13 cellular contexts compared by ENCODE assay signal in the genomic region with DNA sequence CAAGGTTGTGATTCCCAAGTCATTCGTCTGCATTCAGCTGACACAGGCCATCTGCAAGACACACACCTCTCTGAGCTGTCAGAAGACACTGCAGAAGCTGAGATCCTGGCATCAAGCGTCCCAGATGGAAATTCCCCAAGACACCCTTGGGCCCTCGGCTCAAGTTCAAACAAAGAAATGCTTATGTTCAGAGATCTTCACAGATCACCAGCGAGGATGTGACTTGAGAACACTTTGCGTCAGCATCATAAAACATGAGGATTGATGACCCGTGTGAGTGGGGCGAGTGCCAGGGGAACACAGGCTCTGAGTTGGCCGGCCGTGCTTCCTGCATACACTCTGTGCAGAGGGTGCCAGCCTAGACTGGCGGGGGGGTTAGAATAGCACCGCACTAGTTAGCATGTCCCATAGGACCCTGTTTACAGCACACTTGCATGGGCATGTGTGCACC. TPM values are rescaled to one million over a fixed set of nuclear protein-coding genes. Genes with fewer than 3 reads are reported as not detected.
DNase-seq lines count a peak whose midpoint lies in the region; ATAC-seq, FAIRE-seq and TF ChIP-seq lines count a peak whose summit lies in the region.
"Had no signal": no experiment of that assay in that cellular context is flagged by ENCODE, and none has a peak within 500 bp of the region (broad histone marks: within the 10 kb centered on the region; RNA-seq: fewer than 3 reads in every experiment).

No MANE protein-coding gene starts in this region.

- TF ChIP-seq CTCF in GM12878 (IDR thresholded peaks at IDR 0.05 in 2 of 3, conservative IDR thresholded peaks at IDR 0.05 in 1 of 3; ENCODE audit: control insufficient read depth in 2 of 3, extremely low read depth in 1 of 3, insufficient read depth in 1 of 3, low read depth in 3 of 3, low read length in 3 of 3) (no peak), mucosa of descending colon (IDR thresholded peaks at IDR 0.05) (no peak)

- H3K36me3 ChIP-seq in GM12878 (ENCODE audit: control insufficient read depth in 2 of 2, insufficient read depth in 2 of 2, low read length in 1 of 2), result no peaks in the 10 kb centered on the region
- H3K36me3 ChIP-seq in mucosa of descending colon (ENCODE audit: low read depth), result no peaks in the 10 kb centered on the region
- H3K36me3 ChIP-seq: ovary had no signal

- TF ChIP-seq POLR2A in GM12878 (IDR thresholded peaks at IDR 0.05; ENCODE audit: low read depth, low read length), result no peak

- no peaks in the 10 kb centered on the region for H4K20me1 ChIP-seq in GM12878 (ENCODE audit: control insufficient read depth, insufficient read depth)

- RAD21 ChIA-PET in GM12878 (lab: Charles Lee; ENCODE audit: unreplicated experiment), result interaction anchor here (1.2 kb wide), 1 partner anchor 11 kb away, joined by 3 read pairs; no protein-coding TSS in a partner anchor

- no peak for TF ChIP-seq EP300 in GM12878 (IDR thresholded peaks at IDR 0.05; ENCODE audit: borderline replicate concordance in 1 of 2, control insufficient read depth in 1 of 2, low read depth in 2 of 2, low read length in 2 of 2)

- no peak overlapping the region for H3K4me2 ChIP-seq in GM12878 (ENCODE audit: control insufficient read depth, insufficient read depth)

- CTCF ChIA-PET in GM12878 (lab: Yijun Ruan, JAX), result no interaction called here

- WGBS in GM12878 (ENCODE audit: insufficient coverage, insufficient replicate concordance, low lambda C conversion rate, missing lambda C conversion rate), result 29% methylated on average over 11 of the region's 11 CpGs

- H3K9ac ChIP-seq in GM12878 (ENCODE audit: control insufficient read depth, insufficient read depth, low read length), result no peak overlapping the region

- in situ Hi-C loops in GM12878 (cut with MboI), result no loop called here

- ATAC-seq in GM12878 (peak; percentile 50), mucosa of descending colon (peak; percentile 61), GM19395 (IDR thresholded peaks at IDR 0.05; ENCODE audit: unreplicated experiment) (no peak), HG02798 (IDR thresholded peaks at IDR 0.05; ENCODE audit: poor library complexity, unreplicated experiment) (no peak), HG03159 (IDR thresholded peaks at IDR 0.05; ENCODE audit: unreplicated experiment) (no peak)
- ATAC-seq: activated naive CD4-positive, alpha-beta T cell treated with anti-CD3 and anti-CD28 coated beads, Interleukin-2, amount 50 U/mL, for 72 hours; T-helper 17 cell had no signal

- peak; percentile 77 for DNase-seq in AG08396 (ENCODE audit: low spot score)
- DNase-seq in HT-29 (ENCODE audit: low spot score), result peak; percentile 50
- DNase-seq in GM12878 (ENCODE audit: low read depth, low spot score), result no peak
- peak; percentile 45 to 55 (median 51) for DNase-seq in mucosa of descending colon
- no peak for DNase-seq in COR-L47 (lab: John Stamatoyannopoulos, UW)
- DNase-seq: NCI-H187 treated with DMSO at 0.1 percent for 48 hours, ovary, T-helper 17 cell had no signal

- no peak overlapping the region for H3K4me3 ChIP-seq in GM12878
- H3K4me3 ChIP-seq in mucosa of descending colon, result no peak overlapping the region
- H3K4me3 ChIP-seq: ovary had no signal

- no peak overlapping the region for H3K27ac ChIP-seq in GM12878 (ENCODE audit: control insufficient read depth, insufficient read depth)
- H3K27ac ChIP-seq: ovary had no signal

- H3K27me3 ChIP-seq in GM12878 (replicated peaks in 1 of 2; ENCODE audit: control insufficient read depth in 2 of 2, insufficient read depth in 2 of 2, low read length in 1 of 2), result no peaks in the 10 kb centered on the region; a peak in 1 of 4 replicates
- H3K27me3 ChIP-seq: ovary had no signal

- SMC1A ChIA-PET in GM12878 (lab: Charles Lee; ENCODE audit: uncharacterized antibody, unreplicated experiment), result no interaction called here

- intact Hi-C loops in GM12878 (cut with micrococcal nuclease; ENCODE audit: unreplicated experiment), result no loop called here
- intact Hi-C loops in mucosa of descending colon (cut with DNase I, micrococcal nuclease), result no loop called here

- H3K9me3 ChIP-seq in GM12878 (replicated peaks; ENCODE audit: control insufficient read depth, insufficient read depth, low read length) (no peaks in the 10 kb centered on the region), mucosa of descending colon (no peaks in the 10 kb centered on the region)
- H3K9me3 ChIP-seq: ovary had no signal

- no peak overlapping the region for H2AFZ ChIP-seq in GM12878 (ENCODE audit: control insufficient read depth, low read depth, low read length)

- H3K4me1 ChIP-seq in GM12878 (ENCODE audit: control insufficient read depth, insufficient read depth, low read length) (no peaks in the 10 kb centered on the region), mucosa of descending colon (ENCODE audit: low read depth) (no peaks in the 10 kb centered on the region)

- POLR2A ChIA-PET in GM12878 (lab: Charles Lee), result no interaction called here

- no peak for TF ChIP-seq RAD21 in GM12878 (IDR thresholded peaks at IDR 0.05; ENCODE audit: insufficient read depth, low read depth, low read length)

- no TSS peak for BruUV-seq in GM12878 (replicated peaks; lab: Mats Ljungman, UMichigan)

- no peaks in the 10 kb centered on the region for H3K79me2 ChIP-seq in GM12878 (ENCODE audit: control insufficient read depth, insufficient read depth, low read length)

- no peak for FAIRE-seq in GM12878 (lab: Jason Lieb, UNC)
- FAIRE-seq: frontal cortex had no signal

TF ChIP-seq in GM12878, 131 proteins besides CTCF, POLR2A, EP300 and RAD21 (continues in another document):
- TF ChIP-seq POLR2AphosphoS5 (IDR thresholded peaks at IDR 0.05; ENCODE audit: low read length) (no peak), TARDBP (IDR thresholded peaks at IDR 0.05; ENCODE audit: borderline replicate concordance) (no peak), CHD2 (IDR thresholded peaks at IDR 0.05; ENCODE audit: borderline replicate concordance, low read depth, low read length) (no peak), HDAC6 (IDR thresholded peaks at IDR 0.05; ENCODE audit: unreplicated experiment) (no peak), NR2F1 (conservative IDR thresholded peaks at IDR 0.05) (no peak), EED (IDR thresholded peaks at IDR 0.05; ENCODE audit: low read depth) (no peak), ZZZ3 (IDR thresholded peaks at IDR 0.05; ENCODE audit: control insufficient read depth, insufficient read length, low read depth) (no peak), EGR1 (IDR thresholded peaks at IDR 0.05; ENCODE audit: borderline replicate concordance in 1 of 2, low read depth in 2 of 2, low read length in 2 of 2) (no peak), TCF3 (IDR thresholded peaks at IDR 0.05; ENCODE audit: borderline replicate concordance, insufficient read depth, low read depth, low read length) (no peak), SIX5 (IDR thresholded peaks at IDR 0.05; ENCODE audit: low read depth, low read length, severe bottlenecking) (no peak), JUNB (IDR thresholded peaks at IDR 0.05) (no peak), STAT1 (conservative IDR thresholded peaks at IDR 0.05) (no peak), ZNF207 (IDR thresholded peaks at IDR 0.05; ENCODE audit: borderline replicate concordance) (no peak), MYB (IDR thresholded peaks at IDR 0.05; ENCODE audit: borderline replicate concordance, low read depth, low read length) (no peak), MEF2A (IDR thresholded peaks at IDR 0.05; ENCODE audit: insufficient read depth, low read depth, low read length) (no peak)

RNA-seq across cellular contexts. Expression of gene KCNIP3, which starts 36.8 kb away (rescaled TPM):
- 0.74 and 1.1 TPM in 2 replicates for total RNA-seq in HT-29 (2014; rRNA removed; shearing (Covaris generic))
- 1.1 TPM in 1 of 2 replicates, not detected in the other for total RNA-seq in GM12878 (2013; cell fraction: nucleolus; rRNA removed)
- total RNA-seq in GM12878 (2014; rRNA removed), result not detected in 2 replicates
- total RNA-seq in GM12878 (2014; rRNA removed; fragmentation: Illumina TruSeq; extraction: Trizol), result not detected in 2 replicates
- not detected in 2 replicates for total RNA-seq in GM12878 (2021)
- polyA plus RNA-seq in GM12878 (2011; ENCODE audit: low read depth), result not detected
- not detected in 2 replicates for polyA plus RNA-seq in GM12878 (2011; rRNA removed)
- not detected in 2 replicates for polyA plus RNA-seq in GM12878 (2011; cell fraction: cytosol; rRNA removed)
- 0.19 TPM in 1 of 2 replicates, not detected in the other for polyA plus RNA-seq in GM12878 (2011; cell fraction: nucleus; rRNA removed)
- polyA plus RNA-seq in GM12878 (2012), result not detected in 2 replicates
- polyA plus RNA-seq in GM12878 (2014; fragmentation: Illumina TruSeq; extraction: Trizol), result not detected in 2 replicates
- not detected for polyA plus RNA-seq in GM12878 (2014; fragmentation: Nextera tagmentation; extraction: Ambion mirVana)
- polyA plus RNA-seq in GM12878 (2014; rRNA removed), result not detected in 2 replicates
- polyA plus RNA-seq in GM12878 (2016; fragmentation: Nextera tagmentation; extraction: Ambion mirVana), result not detected
- not detected in 2 replicates for polyA minus RNA-seq in GM12878 (2011; rRNA and poly(A)+ RNA removed)
- polyA minus RNA-seq in GM12878 (2011; cell fraction: cytosol; rRNA and poly(A)+ RNA removed), result not detected in 2 replicates
- not detected in 2 replicates for polyA minus RNA-seq in GM12878 (2011; cell fraction: nucleus; rRNA and poly(A)+ RNA removed)
- total RNA-seq in mucosa of descending colon, result 10 to 100 TPM in 1 of 3 donors, 1 to 10 TPM in 2; 3.0 to 12.5 (median 4.1) TPM
- total RNA-seq: activated naive CD4-positive, alpha-beta T cell treated with anti-CD3 and anti-CD28 coated beads, Interleukin-2, amount 50 U/mL, for 72 hours; T-helper 17 cell had no signal

RNA-seq across cellular contexts. Expression of gene PROM2, which starts 59.7 kb away (rescaled TPM):
- 72.2 and 75.5 TPM in 2 replicates for total RNA-seq in HT-29 (2014; rRNA removed; shearing (Covaris generic))
- 2.2 and 5.2 TPM in 2 replicates for total RNA-seq in GM12878 (2013; cell fraction: nucleolus; rRNA removed)
- not detected in 2 replicates for total RNA-seq in GM12878 (2014; rRNA removed)
- not detected in 2 replicates for total RNA-seq in GM12878 (2014; rRNA removed; fragmentation: Illumina TruSeq; extraction: Trizol)
- total RNA-seq in GM12878 (2021), result not detected in 2 replicates
- not detected for polyA plus RNA-seq in GM12878 (2011; ENCODE audit: low read depth)
- polyA plus RNA-seq in GM12878 (2011; rRNA removed), result 0.04 TPM in 1 of 2 replicates, not detected in the other
- polyA plus RNA-seq in GM12878 (2011; cell fraction: cytosol; rRNA removed), result 0.03 and 0.04 TPM in 2 replicates
- polyA plus RNA-seq in GM12878 (2011; cell fraction: nucleus; rRNA removed), result 0.25 and 1.6 TPM in 2 replicates
- polyA plus RNA-seq in GM12878 (2012), result not detected in 2 replicates
- 0.01 TPM in 1 of 2 replicates, not detected in the other for polyA plus RNA-seq in GM12878 (2014; fragmentation: Illumina TruSeq; extraction: Trizol)
- not detected for polyA plus RNA-seq in GM12878 (2014; fragmentation: Nextera tagmentation; extraction: Ambion mirVana)
- 0.04 TPM in 1 of 2 replicates, not detected in the other for polyA plus RNA-seq in GM12878 (2014; rRNA removed)
- not detected for polyA plus RNA-seq in GM12878 (2016; fragmentation: Nextera tagmentation; extraction: Ambion mirVana)
- polyA minus RNA-seq in GM12878 (2011; rRNA and poly(A)+ RNA removed), result 0.05 and 0.22 TPM in 2 replicates
- polyA minus RNA-seq in GM12878 (2011; cell fraction: cytosol; rRNA and poly(A)+ RNA removed), result not detected in 2 replicates
- under 0.01 and 0.96 TPM in 2 replicates for polyA minus RNA-seq in GM12878 (2011; cell fraction: nucleus; rRNA and poly(A)+ RNA removed)
- 10 to 100 TPM; 24.4 to 44.0 (median 35.8) TPM for total RNA-seq in mucosa of descending colon

Comparison
In these comparisons a context has a peak if more than half of its experiments do, and no peak if none do; other contexts are left out.
1. DNase-seq: peak in AG08396 (single experiment), HT-29 (single experiment) and mucosa of descending colon (3 of 3); none in GM12878 (single experiment) and COR-L47 (single experiment).
2. ATAC-seq: peak in GM12878 (single experiment) and mucosa of descending colon (single experiment); none in GM19395 (single experiment), HG02798 (single experiment) and HG03159 (single experiment).
3. RNA of gene PROM2, which starts 59.7 kb away (total RNA-seq): 72.2 to 75.5 TPM in HT-29 and 24.4 to 44.0 TPM in mucosa of descending colon; 2.2 to 5.2 TPM in GM12878; every median in the first group is over 4 times any median in the second.